Comparison of ENCODE assay signal across 18 cellular contexts in the genomic region with DNA sequence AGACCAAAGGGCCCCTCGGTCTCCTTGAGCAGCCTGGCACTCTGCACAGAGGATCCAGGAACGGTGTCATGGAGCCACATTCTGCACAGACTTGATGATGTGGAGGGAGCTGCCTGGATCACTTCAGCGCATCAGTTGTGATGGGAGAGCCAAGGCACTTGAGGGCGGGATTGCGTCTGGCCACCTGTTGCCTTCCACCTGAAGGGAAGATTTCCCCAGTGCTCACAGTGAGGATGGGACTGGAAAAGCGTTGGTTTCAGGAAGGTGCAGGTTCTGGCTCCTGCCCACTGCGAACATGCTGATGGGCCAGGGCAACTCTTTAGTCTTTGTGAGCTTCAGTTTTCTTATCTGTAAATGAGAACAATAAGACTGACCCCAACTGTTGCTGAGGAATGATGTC. TPM values are rescaled to one million over a fixed set of nuclear protein-coding genes. Genes with fewer than 3 reads are reported as not detected.
DNase-seq lines count a peak whose midpoint lies in the region; ATAC-seq, FAIRE-seq and TF ChIP-seq lines count a peak whose summit lies in the region.
"Had no signal": no experiment of that assay in that cellular context is flagged by ENCODE, and none has a peak within 500 bp of the region (broad histone marks: within the 10 kb centered on the region; RNA-seq: fewer than 3 reads in every experiment).

No MANE protein-coding gene starts in this region.

- H3K36me3 Mint-ChIP-seq in HFFc6 (ENCODE audit: low read depth): peaks cover 36% of the 10 kb centered on the region
- H3K36me3 Mint-ChIP-seq in nephron (ENCODE audit: low read depth): peaks cover 31% of the 10 kb centered on the region
- H3K36me3 Mint-ChIP-seq in activated CD8-positive, alpha-beta memory T cell treated with anti-CD3 and anti-CD28 coated beads, Interleukin-2, amount 10 ng/mL, durations not matched to agents 7 days and 5 days: peaks cover 30% of the 10 kb centered on the region

- H3K9ac ChIP-seq in SK-N-SH (no peak overlapping the region), GM12878 (ENCODE audit: control insufficient read depth, insufficient read depth, low read length) (no peak overlapping the region)

- BruUV-seq in GM12878 (replicated peaks; lab: Mats Ljungman, UMichigan): no TSS peak

- H3K4me3 ChIP-seq in SK-N-SH (ENCODE audit: low read depth in 2 of 2, low read length in 1 of 2) (no peak overlapping the region), GM12878 (no peak overlapping the region), gastrocnemius medialis (no peak overlapping the region)
- H3K4me3 ChIP-seq: A549 had no signal

- intact Hi-C loops in GM12878 (cut with micrococcal nuclease; ENCODE audit: unreplicated experiment): no loop called here
- intact Hi-C loops in gastrocnemius medialis (cut with DNase I; ENCODE audit: low total_unique reads): no loop called here

- POLR2A ChIA-PET in SK-N-SH (lab: Yijun Ruan, JAX) (interaction anchor here (1.4 kb wide), 1 partner anchor 185 kb away, joined by 4 read pairs; no protein-coding TSS in a partner anchor), GM12878 (lab: Charles Lee) (no interaction called here)

- WGBS in SK-N-SH (ENCODE audit: low lambda C conversion rate): 100% methylated on average over 2 of the region's 7 CpGs
- 96% methylated on average over 7 of the region's 7 CpGs for WGBS in GM12878 (ENCODE audit: insufficient coverage, insufficient replicate concordance, low lambda C conversion rate, missing lambda C conversion rate)

- TF ChIP-seq RAD21 in SK-N-SH (IDR thresholded peaks at IDR 0.05; ENCODE audit: low read length): no peak
- no peak for TF ChIP-seq RAD21 in GM12878 (IDR thresholded peaks at IDR 0.05; ENCODE audit: insufficient read depth, low read depth, low read length)

- TF ChIP-seq EP300 in SK-N-SH (IDR thresholded peaks at IDR 0.05; ENCODE audit: borderline replicate concordance in 1 of 2, low read depth in 1 of 2, low read length in 1 of 2) (no peak), GM12878 (IDR thresholded peaks at IDR 0.05; ENCODE audit: borderline replicate concordance in 1 of 2, control insufficient read depth in 1 of 2, low read depth in 2 of 2, low read length in 2 of 2) (no peak)

- ATAC-seq in SK-N-SH treated with all-trans-retinoic acid at 6 μM for 48 hours: no peak
- ATAC-seq in GM12878: no peak
- ATAC-seq in activated CD8-positive, alpha-beta memory T cell treated with anti-CD3 and anti-CD28 coated beads, Interleukin-2, amount 10 ng/mL, durations not matched to agents 7 days and 5 days: no peak
- ATAC-seq in gastrocnemius medialis: no peak
- ATAC-seq: A549; activated CD4-positive, CD25-positive, alpha-beta regulatory T cell treated with anti-CD3 and anti-CD28 coated beads, Interleukin-2, amount 50 U/mL, for 24 hours; CD8-positive, alpha-beta T cell; foreskin keratinocyte had no signal

- H3K9me3 Mint-ChIP-seq in HFFc6: no peaks in the 10 kb centered on the region
- H3K9me3 Mint-ChIP-seq in nephron: no peaks in the 10 kb centered on the region
- no peaks in the 10 kb centered on the region for H3K9me3 Mint-ChIP-seq in activated CD8-positive, alpha-beta memory T cell treated with anti-CD3 and anti-CD28 coated beads, Interleukin-2, amount 10 ng/mL, durations not matched to agents 7 days and 5 days (ENCODE audit: low read depth)
- H3K9me3 Mint-ChIP-seq: CD8-positive, alpha-beta T cell had no signal

- H3K36me3 ChIP-seq in SK-N-SH (replicated peaks in 1 of 2; ENCODE audit: control insufficient read depth in 1 of 2, insufficient read depth in 2 of 2, low read length in 1 of 2) (peaks cover 26 to 58% of the 10 kb centered on the region in 2 experiments), GM12878 (ENCODE audit: control insufficient read depth in 2 of 2, insufficient read depth in 2 of 2, low read length in 1 of 2) (peaks cover 10 to 15% of the 10 kb centered on the region in 2 experiments), gastrocnemius medialis (peaks cover 0 to 35% of the 10 kb centered on the region in 2 donors)

- peaks cover 5% of the 10 kb centered on the region for H3K27me3 Mint-ChIP-seq in HFFc6 (ENCODE audit: insufficient read depth)
- H3K27me3 Mint-ChIP-seq in nephron (ENCODE audit: low read depth): no peaks in the 10 kb centered on the region
- H3K27me3 Mint-ChIP-seq in activated CD8-positive, alpha-beta memory T cell treated with anti-CD3 and anti-CD28 coated beads, Interleukin-2, amount 10 ng/mL, durations not matched to agents 7 days and 5 days: no peaks in the 10 kb centered on the region

- H4K20me1 ChIP-seq in SK-N-SH (ENCODE audit: insufficient read depth): peaks cover 35% of the 10 kb centered on the region
- no peaks in the 10 kb centered on the region for H4K20me1 ChIP-seq in GM12878 (ENCODE audit: control insufficient read depth, insufficient read depth)

- H3K27ac Mint-ChIP-seq in HFFc6: peak overlapping the region; percentile 58; the same call in 1 of the 2 replicates
- H3K27ac Mint-ChIP-seq in nephron: no peak overlapping the region
- H3K27ac Mint-ChIP-seq in activated CD8-positive, alpha-beta memory T cell treated with anti-CD3 and anti-CD28 coated beads, Interleukin-2, amount 10 ng/mL, durations not matched to agents 7 days and 5 days: no peak overlapping the region
- H3K27ac Mint-ChIP-seq: CD8-positive, alpha-beta T cell had no signal

- in situ Hi-C loops in GM12878 (cut with MboI) (no loop called here), gastrocnemius medialis (cut with MboI; ENCODE audit: low sequenced_read_pairs in 4 of 4) (loop anchor here in 2 of 4 donors (5.0 to 10.0 kb wide), 2 partner anchors 197 to 199 kb away; partner anchors contain the start of gene FAAP20 (in 1 of the 2))

- H3K79me2 ChIP-seq in SK-N-SH (ENCODE audit: insufficient read depth) (peaks cover 87% of the 10 kb centered on the region), GM12878 (ENCODE audit: control insufficient read depth, insufficient read depth, low read length) (peaks cover 45% of the 10 kb centered on the region)

- H3K9me3 ChIP-seq in SK-N-SH (no peaks in the 10 kb centered on the region), GM12878 (replicated peaks; ENCODE audit: control insufficient read depth, insufficient read depth, low read length) (no peaks in the 10 kb centered on the region), gastrocnemius medialis (no peaks in the 10 kb centered on the region)
- H3K9me3 ChIP-seq: A549 had no signal

- SMC1A ChIA-PET in GM12878 (lab: Charles Lee; ENCODE audit: uncharacterized antibody, unreplicated experiment): no interaction called here

- TF ChIP-seq POLR2A in GM12878 (IDR thresholded peaks at IDR 0.05; ENCODE audit: low read depth, low read length) (peak; percentile 41), gastrocnemius medialis (IDR thresholded peaks at IDR 0.05) (no peak)

- H3F3A ChIP-seq in SK-N-SH (replicated peaks; ENCODE audit: insufficient read depth): peaks cover 9% of the 10 kb centered on the region

- TF ChIP-seq CTCF in SK-N-SH (IDR thresholded peaks at IDR 0.05) (no peak), HFFc6 (IDR thresholded peaks at IDR 0.05) (no peak), GM12878 (IDR thresholded peaks at IDR 0.05 in 2 of 3, conservative IDR thresholded peaks at IDR 0.05 in 1 of 3; ENCODE audit: control insufficient read depth in 2 of 3, extremely low read depth in 1 of 3, insufficient read depth in 1 of 3, low read depth in 3 of 3, low read length in 3 of 3) (no peak), nephron (IDR thresholded peaks at IDR 0.05; ENCODE audit: unreplicated experiment in 3 of 3) (no peak), gastrocnemius medialis (IDR thresholded peaks at IDR 0.05 in 4 of 5, conservative IDR thresholded peaks at IDR 0.05 in 1 of 5) (no peak)

- H3K4me1 ChIP-seq in SK-N-SH (ENCODE audit: control insufficient read depth in 1 of 2, insufficient read depth in 2 of 2, low read depth in 1 of 2, low read length in 1 of 2) (peaks cover 0 to 24% of the 10 kb centered on the region in 2 experiments; a peak in 2 of 4 replicates), GM12878 (ENCODE audit: control insufficient read depth, insufficient read depth, low read length) (peaks cover 24% of the 10 kb centered on the region), gastrocnemius medialis (peaks cover 27 to 33% of the 10 kb centered on the region in 2 donors)
- H3K4me1 ChIP-seq: foreskin keratinocyte had no signal

- DNase-seq in SK-N-SH (no peak), HFFc6 (no peak), GM12878 (ENCODE audit: low read depth, low spot score) (no peak), gastrocnemius medialis (no peak)
- DNase-seq in activated CD8-positive, alpha-beta memory T cell treated with anti-CD3 and anti-CD28 coated beads, Interleukin-2, amount 10 ng/mL, durations not matched to agents 7 days and 5 days: no peak
- no peak for DNase-seq in activated effector memory CD4-positive, alpha-beta T cell treated with anti-CD3 and anti-CD28 coated beads, Interleukin-2, amount 50 U/mL, for 16 hours
- DNase-seq: CD8-positive, alpha-beta T cell; EL; foreskin keratinocyte; NCI-H1048; NCI-H2171 treated with DMSO at 0.1 percent for 48 hours; NK-92 treated with Interleukin-12 subunit alpha and Interleukin-12 subunit beta, amount 100 ng/mL, for 24 hours; SHP77 treated with DMSO at 0.1 percent for 48 hours had no signal

- CTCF ChIA-PET in SK-N-SH (lab: Yijun Ruan, JAX) (interaction anchor here (1.0 to 2.6 kb wide), 2 partner anchors 10 to 12 kb away, joined by 5 to 7 read pairs; no protein-coding TSS in a partner anchor), GM12878 (lab: Yijun Ruan, JAX) (no interaction called here)
- CTCF ChIA-PET in activated CD8-positive, alpha-beta memory T cell treated with anti-CD3 and anti-CD28 coated beads, Interleukin-2, amount 10 ng/mL, durations not matched to agents 7 days and 5 days (lab: Charles Lee): interaction anchor here (1.0 kb wide), 1 partner anchor 199 kb away, joined by 6 read pairs; the partner anchor contains the start of gene FAAP20

- no peaks in the 10 kb centered on the region for H3K9me2 ChIP-seq in SK-N-SH

- H3K27ac ChIP-seq in SK-N-SH (ENCODE audit: low read depth in 2 of 2, low read length in 1 of 2) (no peak overlapping the region), GM12878 (ENCODE audit: control insufficient read depth, insufficient read depth) (no peak overlapping the region), gastrocnemius medialis (no peak overlapping the region)
- H3K27ac ChIP-seq: A549, foreskin keratinocyte had no signal

- H3K4me3 Mint-ChIP-seq in HFFc6 (peak overlapping the region; percentile 39; the same call in 1 of the 2 replicates), nephron (peak overlapping the region; percentile 23 to 97 (median 94))
- H3K4me3 Mint-ChIP-seq in activated CD8-positive, alpha-beta memory T cell treated with anti-CD3 and anti-CD28 coated beads, Interleukin-2, amount 10 ng/mL, durations not matched to agents 7 days and 5 days: no peak overlapping the region

- H3K4me2 ChIP-seq in SK-N-SH (0 out of 2 replicates have a peak overlapping the region, but pooled peaks have one; percentile 95), GM12878 (ENCODE audit: control insufficient read depth, insufficient read depth) (no peak overlapping the region)

- FAIRE-seq in GM12878 (lab: Jason Lieb, UNC): no peak
- FAIRE-seq: A549, urothelium cell line had no signal

- H3K27me3 ChIP-seq in SK-N-SH (ENCODE audit: insufficient read depth) (no peaks in the 10 kb centered on the region), GM12878 (replicated peaks in 1 of 2; ENCODE audit: control insufficient read depth in 2 of 2, insufficient read depth in 2 of 2, low read length in 1 of 2) (no peaks in the 10 kb centered on the region), gastrocnemius medialis (no peaks in the 10 kb centered on the region)
- H3K27me3 ChIP-seq: foreskin keratinocyte had no signal

- H2AFZ ChIP-seq in SK-N-SH (ENCODE audit: low read depth) (no peak overlapping the region), GM12878 (ENCODE audit: control insufficient read depth, low read depth, low read length) (no peak overlapping the region)

- peaks cover 36% of the 10 kb centered on the region for H3K4me1 Mint-ChIP-seq in HFFc6 (ENCODE audit: low read depth)
- peaks cover 30% of the 10 kb centered on the region for H3K4me1 Mint-ChIP-seq in nephron
- peaks cover 49% of the 10 kb centered on the region for H3K4me1 Mint-ChIP-seq in activated CD8-positive, alpha-beta memory T cell treated with anti-CD3 and anti-CD28 coated beads, Interleukin-2, amount 10 ng/mL, durations not matched to agents 7 days and 5 days

- RAD21 ChIA-PET in GM12878 (lab: Charles Lee; ENCODE audit: unreplicated experiment): interaction anchor here (1.0 kb wide), 1 partner anchor 152 kb away, joined by 3 read pairs; no protein-coding TSS in a partner anchor

RNA-seq across cellular contexts. Expression of gene RER1, which starts 2.6 kb away (rescaled TPM):
- polyA plus RNA-seq in SK-N-SH (2012; rRNA removed): 181 and 189 TPM in 2 replicates
- polyA plus RNA-seq in SK-N-SH (2012; cell fraction: cytosol; rRNA removed): 176 and 236 TPM in 2 replicates
- 214 and 301 TPM in 2 replicates for polyA plus RNA-seq in SK-N-SH (2012; cell fraction: nucleus; rRNA removed)
- 100 to 1,000 TPM; 254 to 303 (median 283) TPM for total RNA-seq in HFFc6 (2021; fragmentation: NEBNext Ultra II Directional; extraction: Animal tissue kit (Norgen Biotek cat#: 25700))
- 63.7 and 66.3 TPM in 2 replicates for total RNA-seq in GM12878 (2013; cell fraction: nucleolus; rRNA removed)
- total RNA-seq in GM12878 (2014; rRNA removed): 82.1 and 105 TPM in 2 replicates
- 80.8 and 84.8 TPM in 2 replicates for total RNA-seq in GM12878 (2014; rRNA removed; fragmentation: Illumina TruSeq; extraction: Trizol)
- total RNA-seq in GM12878 (2021): 145 and 149 TPM in 2 replicates
- polyA plus RNA-seq in GM12878 (2011; ENCODE audit: low read depth): 26.0 TPM
- 194 and 216 TPM in 2 replicates for polyA plus RNA-seq in GM12878 (2011; rRNA removed)
- 152 and 242 TPM in 2 replicates for polyA plus RNA-seq in GM12878 (2011; cell fraction: cytosol; rRNA removed)
- 185 and 207 TPM in 2 replicates for polyA plus RNA-seq in GM12878 (2011; cell fraction: nucleus; rRNA removed)
- 81.4 and 94.1 TPM in 2 replicates for polyA plus RNA-seq in GM12878 (2012)
- 172 and 189 TPM in 2 replicates for polyA plus RNA-seq in GM12878 (2014; fragmentation: Illumina TruSeq; extraction: Trizol)
- 10 to 100 TPM; 29.2 to 48.5 TPM for polyA plus RNA-seq in GM12878 (2014; fragmentation: Nextera tagmentation; extraction: Ambion mirVana)
- polyA plus RNA-seq in GM12878 (2014; rRNA removed): 105 and 124 TPM in 2 replicates
- polyA plus RNA-seq in GM12878 (2016; fragmentation: Nextera tagmentation; extraction: Ambion mirVana): 100 to 1,000 TPM; 268 to 274 TPM
- 151 and 226 TPM in 2 replicates for polyA minus RNA-seq in GM12878 (2011; rRNA and poly(A)+ RNA removed)
- 29.3 and 33.4 TPM in 2 replicates for polyA minus RNA-seq in GM12878 (2011; cell fraction: cytosol; rRNA and poly(A)+ RNA removed)
- 18.0 and 21.5 TPM in 2 replicates for polyA minus RNA-seq in GM12878 (2011; cell fraction: nucleus; rRNA and poly(A)+ RNA removed)
- 100 to 1,000 TPM; 146 to 174 TPM for total RNA-seq in activated CD8-positive, alpha-beta memory T cell treated with anti-CD3 and anti-CD28 coated beads, Interleukin-2, amount 10 ng/mL, durations not matched to agents 7 days and 5 days
- total RNA-seq in gastrocnemius medialis: 10 to 100 TPM; 51.1 to 60.5 (median 55.4) TPM

RNA-seq across cellular contexts. Expression of gene MORN1, which starts 2.9 kb away (rescaled TPM):
- polyA plus RNA-seq in SK-N-SH (2012; rRNA removed) (13.7 and 16.3 TPM in 2 replicates), GM12878 (2011; rRNA removed) (2.3 and 3.5 TPM in 2 replicates), GM12878 (2014; fragmentation: Illumina TruSeq; extraction: Trizol) (1.7 and 2.0 TPM in 2 replicates), GM12878 (2014; fragmentation: Nextera tagmentation; extraction: Ambion mirVana) (1 to 10 TPM in 1 of 2 experiments, under 1 TPM in 1; 0.76 to 1.8 TPM), GM12878 (2014; rRNA removed) (6.8 and 7.7 TPM in 2 replicates), GM12878 (2016; fragmentation: Nextera tagmentation; extraction: Ambion mirVana) (1 to 10 TPM; 5.7 to 7.3 TPM)
- 9.6 and 10.3 TPM in 2 replicates for polyA plus RNA-seq in SK-N-SH (2012; cell fraction: cytosol; rRNA removed)
- 35.5 and 38.1 TPM in 2 replicates for polyA plus RNA-seq in SK-N-SH (2012; cell fraction: nucleus; rRNA removed)
- 1 to 10 TPM; 5.3 to 8.9 (median 6.9) TPM for total RNA-seq in HFFc6 (2021; fragmentation: NEBNext Ultra II Directional; extraction: Animal tissue kit (Norgen Biotek cat#: 25700))
- 60.7 and 66.2 TPM in 2 replicates for total RNA-seq in GM12878 (2013; cell fraction: nucleolus; rRNA removed)
- total RNA-seq in GM12878 (2014; rRNA removed) (7.9 and 8.7 TPM in 2 replicates), GM12878 (2014; rRNA removed; fragmentation: Illumina TruSeq; extraction: Trizol) (4.4 and 5.2 TPM in 2 replicates), GM12878 (2021) (5.8 and 7.4 TPM in 2 replicates), gastrocnemius medialis (1 to 10 TPM; 1.9 to 4.7 (median 3.5) TPM)
- 2.5 TPM for polyA plus RNA-seq in GM12878 (2011; ENCODE audit: low read depth)
- polyA plus RNA-seq in GM12878 (2011; cell fraction: cytosol; rRNA removed): 3.2 and 3.6 TPM in 2 replicates
- 8.8 and 10.2 TPM in 2 replicates for polyA plus RNA-seq in GM12878 (2011; cell fraction: nucleus; rRNA removed)
- 4.5 and 5.2 TPM in 2 replicates for polyA plus RNA-seq in GM12878 (2012)
- polyA minus RNA-seq in GM12878 (2011; rRNA and poly(A)+ RNA removed): 5.5 and 7.8 TPM in 2 replicates
- polyA minus RNA-seq in GM12878 (2011; cell fraction: cytosol; rRNA and poly(A)+ RNA removed): 1.9 and 2.1 TPM in 2 replicates
- polyA minus RNA-seq in GM12878 (2011; cell fraction: nucleus; rRNA and poly(A)+ RNA removed): 6.2 and 9.4 TPM in 2 replicates
- 1 to 10 TPM; 8.0 to 8.5 TPM for total RNA-seq in activated CD8-positive, alpha-beta memory T cell treated with anti-CD3 and anti-CD28 coated beads, Interleukin-2, amount 10 ng/mL, durations not matched to agents 7 days and 5 days

RNA-seq across cellular contexts. Expression of gene PEX10, which starts 18.1 kb away (rescaled TPM):
- 25.7 and 28.6 TPM in 2 replicates for polyA plus RNA-seq in SK-N-SH (2012; rRNA removed)
- polyA plus RNA-seq in SK-N-SH (2012; cell fraction: cytosol; rRNA removed): 15.1 and 21.5 TPM in 2 replicates
- 36.3 and 37.8 TPM in 2 replicates for polyA plus RNA-seq in SK-N-SH (2012; cell fraction: nucleus; rRNA removed)
- 10 to 100 TPM; 25.4 to 29.8 (median 26.4) TPM for total RNA-seq in HFFc6 (2021; fragmentation: NEBNext Ultra II Directional; extraction: Animal tissue kit (Norgen Biotek cat#: 25700))
- 11.8 and 15.1 TPM in 2 replicates for total RNA-seq in GM12878 (2013; cell fraction: nucleolus; rRNA removed)
- 23.7 and 24.9 TPM in 2 replicates for total RNA-seq in GM12878 (2014; rRNA removed)
- 7.4 TPM in 2 replicates for total RNA-seq in GM12878 (2014; rRNA removed; fragmentation: Illumina TruSeq; extraction: Trizol)
- 16.4 and 16.8 TPM in 2 replicates for total RNA-seq in GM12878 (2021)
- polyA plus RNA-seq in GM12878 (2011; ENCODE audit: low read depth): 4.1 TPM
- polyA plus RNA-seq in GM12878 (2011; rRNA removed): 4.3 and 6.1 TPM in 2 replicates
- polyA plus RNA-seq in GM12878 (2011; cell fraction: cytosol; rRNA removed): 8.3 and 11.2 TPM in 2 replicates
- 21.3 and 22.1 TPM in 2 replicates for polyA plus RNA-seq in GM12878 (2011; cell fraction: nucleus; rRNA removed)
- 10.0 and 13.2 TPM in 2 replicates for polyA plus RNA-seq in GM12878 (2012)
- 3.8 and 5.6 TPM in 2 replicates for polyA plus RNA-seq in GM12878 (2014; fragmentation: Illumina TruSeq; extraction: Trizol)
- polyA plus RNA-seq in GM12878 (2014; fragmentation: Nextera tagmentation; extraction: Ambion mirVana): under 1 TPM in 1 of 2 experiments, not detected in 1; 0.24 TPM
- 19.4 and 20.8 TPM in 2 replicates for polyA plus RNA-seq in GM12878 (2014; rRNA removed)
- 10 to 100 TPM; 18.9 to 19.7 TPM for polyA plus RNA-seq in GM12878 (2016; fragmentation: Nextera tagmentation; extraction: Ambion mirVana)
- polyA minus RNA-seq in GM12878 (2011; rRNA and poly(A)+ RNA removed): 3.0 and 5.2 TPM in 2 replicates
- polyA minus RNA-seq in GM12878 (2011; cell fraction: cytosol; rRNA and poly(A)+ RNA removed): 2.9 and 3.4 TPM in 2 replicates
- 3.9 and 5.9 TPM in 2 replicates for polyA minus RNA-seq in GM12878 (2011; cell fraction: nucleus; rRNA and poly(A)+ RNA removed)
- 10 to 100 TPM in 1 of 2 experiments, 1 to 10 TPM in 1; 8.7 to 12.3 TPM for total RNA-seq in activated CD8-positive, alpha-beta memory T cell treated with anti-CD3 and anti-CD28 coated beads, Interleukin-2, amount 10 ng/mL, durations not matched to agents 7 days and 5 days
- total RNA-seq in gastrocnemius medialis: 10 to 100 TPM; 19.2 to 25.7 (median 22.6) TPM
